Comparison of ENCODE assay signal across 1 cellular context in genomic region chr6:167683028-167683862, GRCh38.
A peak's percentile ranks its signal among the peaks of the same experiment; 100 is the strongest.
TF ChIP-seq lines count a peak whose summit lies in the region.

No MANE protein-coding gene starts in this region.

TF ChIP-seq in HepG2, 621 proteins besides CTCF, POLR2A, EP300 and RAD21 (continued from another document and continues in another):
- TF ChIP-seq CEBPZ (IDR thresholded peaks at IDR 0.05; ENCODE audit: low read length): no peak
- TF ChIP-seq JUNB (CRISPR knock-in tag; IDR thresholded peaks at IDR 0.05; ENCODE audit: borderline replicate concordance): peak; percentile 98
- no peak for TF ChIP-seq KLF13 (CRISPR knock-in tag; IDR thresholded peaks at IDR 0.05)
- TF ChIP-seq FLYWCH1 (CRISPR knock-in tag; IDR thresholded peaks at IDR 0.05): no peak
- no peak for TF ChIP-seq SCMH1 (CRISPR knock-in tag; IDR thresholded peaks at IDR 0.05; ENCODE audit: borderline replicate concordance)
- TF ChIP-seq ZNF18 (CRISPR knock-in tag; IDR thresholded peaks at IDR 0.05; ENCODE audit: insufficient replicate concordance): peak; percentile 98
- peak; percentile 69; the same call in 1 of the 2 replicates for TF ChIP-seq TFDP1 (CRISPR knock-in tag; IDR thresholded peaks at IDR 0.05; ENCODE audit: borderline replicate concordance)
- TF ChIP-seq ZNF878 (CRISPR knock-in tag; IDR thresholded peaks at IDR 0.05): peak; percentile 98
- TF ChIP-seq ZNF775 (CRISPR knock-in tag; IDR thresholded peaks at IDR 0.05; ENCODE audit: borderline replicate concordance): 0 out of 2 replicates have a peak, but pooled peaks have one; percentile 70
- TF ChIP-seq BRF2 (CRISPR knock-in tag; IDR thresholded peaks at IDR 0.05): peak; percentile 88; the same call in 1 of the 2 replicates
- peak; percentile 90 for TF ChIP-seq ZMYM3 (CRISPR knock-in tag; IDR thresholded peaks at IDR 0.05)
- peak; percentile 40; the same call in 1 of the 2 replicates for TF ChIP-seq ZNF747 (CRISPR knock-in tag; IDR thresholded peaks at IDR 0.05; ENCODE audit: borderline replicate concordance)
- TF ChIP-seq ATM (IDR thresholded peaks at IDR 0.05; ENCODE audit: borderline replicate concordance): no peak
- TF ChIP-seq ZNF354B (CRISPR knock-in tag; IDR thresholded peaks at IDR 0.05): no peak
- peak; percentile 95 for TF ChIP-seq ZNF614 (CRISPR knock-in tag; IDR thresholded peaks at IDR 0.05; ENCODE audit: borderline replicate concordance)
- no peak for TF ChIP-seq NPAS2 (CRISPR knock-in tag; IDR thresholded peaks at IDR 0.05; ENCODE audit: borderline replicate concordance)
- TF ChIP-seq TRIM22 (IDR thresholded peaks at IDR 0.05): no peak
- no peak for TF ChIP-seq ZNF432 (CRISPR knock-in tag; IDR thresholded peaks at IDR 0.05; ENCODE audit: borderline replicate concordance)
- peak; percentile 79 for TF ChIP-seq CEBPG (CRISPR knock-in tag; IDR thresholded peaks at IDR 0.05)
- peak; percentile 97; the same call in 1 of the 2 replicates for TF ChIP-seq ZNF503 (CRISPR knock-in tag; IDR thresholded peaks at IDR 0.05)
- peak; percentile 79 for TF ChIP-seq BRCA1 (CRISPR knock-in tag; IDR thresholded peaks at IDR 0.05)
- 0 out of 2 replicates have a peak, but pooled peaks have one; percentile 44 for TF ChIP-seq FIP1L1 (IDR thresholded peaks at IDR 0.05; ENCODE audit: borderline replicate concordance, insufficient read depth, low read depth, low read length)
- peak; percentile 86; the same call in 1 of the 2 replicates for TF ChIP-seq ZBTB3 (CRISPR knock-in tag; IDR thresholded peaks at IDR 0.05; ENCODE audit: borderline replicate concordance, low read depth)
- TF ChIP-seq ZBTB1 (CRISPR knock-in tag; IDR thresholded peaks at IDR 0.05; ENCODE audit: borderline replicate concordance): no peak
- peak; percentile 91 for TF ChIP-seq KDM1A (CRISPR knock-in tag; IDR thresholded peaks at IDR 0.05)
- no peak for TF ChIP-seq ZNF234 (CRISPR knock-in tag; conservative IDR thresholded peaks at IDR 0.05)
- peak; percentile 88 for TF ChIP-seq ZNF335 (CRISPR knock-in tag; IDR thresholded peaks at IDR 0.05)
- no peak for TF ChIP-seq ZNF138 (CRISPR knock-in tag; IDR thresholded peaks at IDR 0.05; ENCODE audit: low read depth)
- no peak for TF ChIP-seq MTF2 (CRISPR knock-in tag; IDR thresholded peaks at IDR 0.05; ENCODE audit: borderline replicate concordance)
- peak; percentile 58; the same call in 1 of the 2 replicates for TF ChIP-seq CREB1 (IDR thresholded peaks at IDR 0.05)
- TF ChIP-seq CREB1 (CRISPR knock-in tag; IDR thresholded peaks at IDR 0.05): peak; percentile 88
- peak; percentile 99; the same call in 1 of the 2 replicates for TF ChIP-seq REPIN1 (CRISPR knock-in tag; IDR thresholded peaks at IDR 0.05; ENCODE audit: borderline replicate concordance, low read depth)
- TF ChIP-seq WIZ (CRISPR knock-in tag; IDR thresholded peaks at IDR 0.05): peak; percentile 70; the same call in 1 of the 2 replicates
- TF ChIP-seq MLXIP (CRISPR knock-in tag; IDR thresholded peaks at IDR 0.05; ENCODE audit: borderline replicate concordance): peak; percentile 92; the same call in 1 of the 2 replicates
- no peak for TF ChIP-seq ZNF382 (CRISPR knock-in tag; IDR thresholded peaks at IDR 0.05; ENCODE audit: borderline replicate concordance)
- peak; percentile 98 for TF ChIP-seq ZNF343 (CRISPR knock-in tag; IDR thresholded peaks at IDR 0.05)
- 0 out of 2 replicates have a peak, but pooled peaks have one; percentile 36 for TF ChIP-seq NFAT5 (CRISPR knock-in tag; IDR thresholded peaks at IDR 0.05)
- no peak for TF ChIP-seq THAP8 (CRISPR knock-in tag; IDR thresholded peaks at IDR 0.05; ENCODE audit: borderline replicate concordance)
- peak; percentile 97 for TF ChIP-seq FOXA3 (CRISPR knock-in tag; IDR thresholded peaks at IDR 0.05)
- TF ChIP-seq ZNF317 (CRISPR knock-in tag; IDR thresholded peaks at IDR 0.05): peak; percentile 87; the same call in 1 of the 2 replicates
- TF ChIP-seq AGO1 (IDR thresholded peaks at IDR 0.05; ENCODE audit: low read depth, low read length, poor library complexity, severe bottlenecking): no peak
